Comparison of ENCODE assay signal across 8 cellular contexts in the genomic region with DNA sequence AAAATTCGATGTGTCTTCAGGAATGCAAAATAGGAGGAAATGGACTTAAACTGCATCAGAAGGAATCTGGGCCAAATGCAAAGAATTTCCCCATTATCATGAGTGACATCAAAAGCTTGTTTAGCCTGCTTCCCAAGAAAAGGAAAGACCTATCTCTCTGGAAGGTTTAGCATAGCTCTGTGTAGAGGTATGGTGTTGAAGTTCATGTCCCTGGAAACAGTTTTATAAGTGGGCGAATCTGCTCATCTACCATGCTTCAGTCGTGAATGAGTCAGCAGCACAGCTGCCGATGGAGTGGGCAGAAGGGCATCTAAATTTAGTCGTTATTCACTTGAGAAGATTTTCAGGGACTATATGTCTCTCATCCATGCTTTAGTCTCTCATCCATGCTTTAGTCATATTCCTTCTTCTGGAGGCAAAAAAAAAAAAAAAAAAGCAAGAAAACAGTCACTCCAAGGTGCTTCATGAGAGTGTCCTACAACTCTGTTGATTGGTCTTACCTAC.
A peak's percentile ranks its signal among the peaks of the same experiment; 100 is the strongest.
DNase-seq lines count a peak whose midpoint lies in the region; ATAC-seq and TF ChIP-seq lines count a peak whose summit lies in the region.
"Not testable (repeated sequence)": the region's sequence is repeated elsewhere in the genome, so short reads cannot be mapped to it uniquely, and the experiment has no call there.

No MANE protein-coding gene starts in this region.

- not testable (repeated sequence) for H3K9me3 ChIP-seq in H9 (ENCODE audit: control insufficient read depth, low read depth, low read length); smooth muscle cell (replicated peaks; ENCODE audit: low read depth)

- H3K79me1 ChIP-seq in H9 (ENCODE audit: insufficient read depth, low read depth, low read length, poor library complexity, severe bottlenecking); mesendoderm (ENCODE audit: low read length): not testable (repeated sequence)

- H3K14ac ChIP-seq in H9 (ENCODE audit: insufficient read depth, low read length) = not testable (repeated sequence)

- H3K4me3 Mint-ChIP-seq in H9 = peak overlapping the region in 1 of 2 experiments; percentile 39; a peak in 2 of 5 replicates
- H3K4me3 Mint-ChIP-seq in WTC11 = peak overlapping the region; percentile 37

- H2BK5ac ChIP-seq in H9 (ENCODE audit: insufficient read length, low read length); mesendoderm (ENCODE audit: low read length): not testable (repeated sequence)

- H3K27me3 Mint-ChIP-seq in H9 (ENCODE audit: low read depth); WTC11 (ENCODE audit: low read depth): not testable (repeated sequence)

- not testable (repeated sequence) for H3T11ph ChIP-seq in H9 (ENCODE audit: low read length)

- not testable (repeated sequence) for H2BK20ac ChIP-seq in H9 (ENCODE audit: low read depth, low read length, poor library complexity, severe bottlenecking)

- H3K4me3 ChIP-seq in choroid plexus epithelial cell (ENCODE audit: low read depth, low read length); mesendoderm (ENCODE audit: low read length); smooth muscle cell: not testable (repeated sequence)

- not testable (repeated sequence) for H3K56ac ChIP-seq in H9 (ENCODE audit: insufficient read length, low read depth, low read length); mesendoderm (ENCODE audit: low read length)

- H3K4me2 ChIP-seq in H9 (ENCODE audit: insufficient read depth, insufficient read length, low read length) = peak overlapping the region; percentile 43
- not testable (repeated sequence) for H3K4me2 ChIP-seq in mesendoderm (ENCODE audit: low read length)
- peak overlapping the region; percentile 42 for H3K4me2 ChIP-seq in smooth muscle cell

- H3K27ac Mint-ChIP-seq in H9 = peak overlapping the region in 2 of 3 experiments; percentile 74 to 85; a peak in 6 of 7 replicates
- peak overlapping the region; percentile 92 for H3K27ac Mint-ChIP-seq in WTC11

- peak overlapping the region; percentile 71 for H3K27ac ChIP-seq in H9 (ENCODE audit: insufficient read length, low read depth, low read length)
- H3K27ac ChIP-seq in mesendoderm (ENCODE audit: low read depth, low read length) = not testable (repeated sequence)
- H3K27ac ChIP-seq in smooth muscle cell (ENCODE audit: low read depth) = peak overlapping the region; percentile 58

- POLR2A ChIA-PET in WTC11 (lab: Charles Lee) = interaction anchor here (0.6 to 0.7 kb wide), 2 partner anchors 13 to 197 kb away, joined by 3 to 7 read pairs; no protein-coding TSS in a partner anchor

- ATAC-seq in WTC11 (peak; percentile 36), Right ventricle myocardium inferior (peak; percentile 74)

- H4K5ac ChIP-seq in H9 (ENCODE audit: insufficient read length, low read depth, low read length); mesendoderm (ENCODE audit: low read length): not testable (repeated sequence)

- not testable (repeated sequence) for H4K20me1 ChIP-seq in H9 (ENCODE audit: control insufficient read depth, insufficient read depth, insufficient read length)
- peaks cover 46% of the 10 kb centered on the region for H4K20me1 ChIP-seq in smooth muscle cell (ENCODE audit: low read depth)

- H2AK5ac ChIP-seq in H9 (ENCODE audit: insufficient read length, low read length); mesendoderm (ENCODE audit: low read length): not testable (repeated sequence)

- not testable (repeated sequence) for H3K27me3 ChIP-seq in H9 (ENCODE audit: insufficient read depth, low read length); mesendoderm (ENCODE audit: insufficient read depth, low read length, poor library complexity); smooth muscle cell (ENCODE audit: low read depth)

- not testable (repeated sequence) for H2BK120ac ChIP-seq in H9 (ENCODE audit: low read depth, low read length, poor library complexity, severe bottlenecking); mesendoderm (ENCODE audit: low read depth, low read length)

- H3K9me3 Mint-ChIP-seq in H9, WTC11: not testable (repeated sequence)

- DNase-seq in Ammon's horn (ENCODE audit: low spot score) (peak; percentile 26), NCI-H1694 treated with DMSO at 0.1 percent for 48 hours (lab: John Stamatoyannopoulos, UW) (peak; percentile 16), choroid plexus epithelial cell (ENCODE audit: low read depth) (peak; percentile 49), mesendoderm (peak; percentile 65)
- not testable (repeated sequence) for DNase-seq in H9; WTC11 (ENCODE audit: low spot score); Right ventricle myocardium inferior (ENCODE audit: missing footprints); smooth muscle cell (lab: John Stamatoyannopoulos, UW; ENCODE audit: unreplicated experiment)

- not testable (repeated sequence) for H3F3A ChIP-seq in smooth muscle cell (ENCODE audit: low read depth)

- H3K18ac ChIP-seq in H9 (ENCODE audit: insufficient read length, low read depth, low read length); mesendoderm (ENCODE audit: low read length): not testable (repeated sequence)

- H3K9ac ChIP-seq in H9 (ENCODE audit: extremely low read depth, insufficient read length, low read length); mesendoderm (ENCODE audit: low read length); smooth muscle cell (ENCODE audit: low read depth): not testable (repeated sequence)

- not testable (repeated sequence) for H3K4me1 ChIP-seq in H9 (ENCODE audit: insufficient read depth, low read length); mesendoderm (ENCODE audit: control insufficient read depth, low read depth, low read length); smooth muscle cell (ENCODE audit: low read depth)

- not testable (repeated sequence) for H2BK12ac ChIP-seq in H9 (ENCODE audit: insufficient read length, low read depth, low read length)

- CTCF ChIA-PET in WTC11 (lab: Charles Lee) = interaction anchor here (0.6 to 0.9 kb wide), 2 partner anchors 9 to 212 kb away, joined by 3 read pairs; no protein-coding TSS in a partner anchor

- H2BK15ac ChIP-seq in H9 (ENCODE audit: low read depth, low read length); mesendoderm (replicated peaks; ENCODE audit: low read depth): not testable (repeated sequence)

- not testable (repeated sequence) for TF ChIP-seq CTCF in H9 (conservative IDR thresholded peaks at IDR 0.05); WTC11 (IDR thresholded peaks at IDR 0.05); choroid plexus epithelial cell (conservative IDR thresholded peaks at IDR 0.05; ENCODE audit: low read depth, low read length); smooth muscle cell (IDR thresholded peaks at IDR 0.05; ENCODE audit: borderline replicate concordance, insufficient read depth, poor library complexity, severe bottlenecking)

- not testable (repeated sequence) for H3K4ac ChIP-seq in H9 (ENCODE audit: low read depth, low read length); mesendoderm (ENCODE audit: low read depth, low read length)

- not testable (repeated sequence) for H2AFZ ChIP-seq in H9 (ENCODE audit: low read length); smooth muscle cell (ENCODE audit: low read depth)

- no CpG with 5 or more reads among the region's 5 CpGs for WGBS in H9 (ENCODE audit: extremely low coverage, insufficient read length, low lambda C conversion rate)
- WGBS in mesendoderm (ENCODE audit: extremely low coverage, insufficient coverage, low lambda C conversion rate) = no CpG with 5 or more reads among the region's 5 CpGs
- WGBS in smooth muscle cell (ENCODE audit: low lambda C conversion rate) = 5% methylated on average over 5 of the region's 5 CpGs

- H3K23ac ChIP-seq in H9 (ENCODE audit: insufficient read length, low read depth, low read length); mesendoderm (ENCODE audit: low read length): not testable (repeated sequence)

- H4K91ac ChIP-seq in H9 (ENCODE audit: insufficient read length, low read depth, low read length) = not testable (repeated sequence)

- intact Hi-C loops in Right ventricle myocardium inferior (cut with DNase I) = loop anchor here (5.0 kb wide), 1 partner anchor 64 kb away; a partner anchor contains a TSS

- not testable (repeated sequence) for H3K23me2 ChIP-seq in H9 (ENCODE audit: insufficient read length, low read depth, low read length, poor library complexity, severe bottlenecking)

- H3K36me3 Mint-ChIP-seq in H9 (ENCODE audit: insufficient read depth in 1 of 3, low read depth in 3 of 3); WTC11: not testable (repeated sequence)

- not testable (repeated sequence) for H3K36me3 ChIP-seq in mesendoderm (ENCODE audit: control insufficient read depth, insufficient read depth, low read length); smooth muscle cell (ENCODE audit: low read depth)

- H4K8ac ChIP-seq in H9 (replicated peaks; ENCODE audit: insufficient read length, low read depth, low read length); mesendoderm (ENCODE audit: low read depth, low read length): not testable (repeated sequence)

- H3K4me1 Mint-ChIP-seq in H9 = peaks cover 18% of the 10 kb centered on the region in 2 experiments
- H3K4me1 Mint-ChIP-seq in WTC11 = peaks cover 32% of the 10 kb centered on the region

- H3K79me2 ChIP-seq in H9 (ENCODE audit: insufficient read depth, low read length); mesendoderm (ENCODE audit: control insufficient read depth, insufficient read depth, low read length); smooth muscle cell (ENCODE audit: low read depth): not testable (repeated sequence)
